ENCODE assay signal across 19 cellular contexts in the genomic region with DNA sequence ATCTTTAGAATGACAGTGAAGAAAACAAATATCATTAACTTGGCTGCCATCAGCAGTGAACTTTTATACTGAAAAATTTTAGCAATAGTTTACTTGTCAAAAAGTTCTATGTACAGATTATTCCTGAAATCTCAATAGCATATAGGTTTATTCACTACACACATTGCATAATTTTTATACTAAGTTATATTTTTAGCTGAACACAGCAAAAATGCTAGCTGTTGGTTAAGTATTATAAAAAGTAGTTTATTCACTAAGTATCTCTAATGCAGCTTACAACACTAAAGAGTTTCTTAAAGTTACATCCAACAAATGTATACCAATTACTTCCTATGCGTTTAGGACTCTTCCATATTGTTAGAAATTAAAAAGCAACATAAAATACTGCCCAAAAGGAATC.
DNase-seq lines count a peak whose midpoint lies in the region; ATAC-seq, FAIRE-seq and TF ChIP-seq lines count a peak whose summit lies in the region.
"Had no signal": no experiment of that assay in that cellular context is flagged by ENCODE, and none has a peak within 500 bp of the region (broad histone marks: within the 10 kb centered on the region; RNA-seq: fewer than 3 reads in every experiment).

No MANE protein-coding gene starts in this region.

- H3K4me1 ChIP-seq in HepG2 (ENCODE audit: insufficient read depth, low read length) = no peaks in the 10 kb centered on the region
- no peaks in the 10 kb centered on the region for H3K4me1 ChIP-seq in right lobe of liver
- no peaks in the 10 kb centered on the region for H3K4me1 ChIP-seq in K562 (replicated peaks in 1 of 2; ENCODE audit: control insufficient read depth in 2 of 2, insufficient read depth in 2 of 2, low read length in 2 of 2)
- H3K4me1 ChIP-seq: BLaER1 treated with 17β-estradiol and CSF1 and Interleukin-3, amounts not matched to agents 10 nM and 100 nM; Caco-2 had no signal

- intact Hi-C loops in HepG2 (cut with micrococcal nuclease; ENCODE audit: unreplicated experiment) (no loop called here), right lobe of liver (cut with DNase I) (no loop called here), K562 (cut with micrococcal nuclease) (no loop called here)

- TF ChIP-seq CTCF in HepG2 (CRISPR knock-in tag; IDR thresholded peaks at IDR 0.05) (no peak), right lobe of liver (IDR thresholded peaks at IDR 0.05) (no peak), K562 (IDR thresholded peaks at IDR 0.05 in 2 of 3, conservative IDR thresholded peaks at IDR 0.05 in 1 of 3; ENCODE audit: insufficient read depth in 2 of 3, low read depth in 1 of 3, low read length in 3 of 3) (no peak), WERI-Rb-1 (IDR thresholded peaks at IDR 0.05; ENCODE audit: low read depth, low read length) (no peak)

- no peak for TF ChIP-seq RAD21 in HepG2 (CRISPR knock-in tag; IDR thresholded peaks at IDR 0.05)
- no peak for TF ChIP-seq RAD21 in K562 (CRISPR knock-in tag; conservative IDR thresholded peaks at IDR 0.05 in 1 of 2, IDR thresholded peaks at IDR 0.05 in 1 of 2)

- no peak for FAIRE-seq in HepG2 (lab: Jason Lieb, UNC)
- peak; percentile 33 for FAIRE-seq in G401.6 (lab: Jason Lieb, UNC)
- FAIRE-seq in K562 (lab: Jason Lieb, UNC) = no peak
- FAIRE-seq: GM12878, GM12892, GM19239 had no signal

- no peak overlapping the region for H3K4me2 ChIP-seq in HepG2 (ENCODE audit: low read depth, low read length)
- no peak overlapping the region for H3K4me2 ChIP-seq in K562 (ENCODE audit: insufficient read depth, low read length)
- H3K4me2 ChIP-seq: BLaER1 treated with 17β-estradiol and CSF1 and Interleukin-3, amounts not matched to agents 10 nM and 100 nM had no signal

- no peak for TF ChIP-seq EP300 in HepG2 (IDR thresholded peaks at IDR 0.05; ENCODE audit: low read depth in 2 of 2, low read length in 2 of 2)
- TF ChIP-seq EP300 in HepG2 (CRISPR knock-in tag; IDR thresholded peaks at IDR 0.05; ENCODE audit: borderline replicate concordance) = no peak
- no peak for TF ChIP-seq EP300 in K562 (IDR thresholded peaks at IDR 0.05; ENCODE audit: low read length)

- WGBS in HepG2 (ENCODE audit: low lambda C conversion rate) = 98% methylated on average over 1 of the region's 1 CpG
- WGBS in right lobe of liver (ENCODE audit: insufficient coverage, low coverage, low lambda C conversion rate, missing lambda C conversion rate) = 95% methylated on average over 1 of the region's 1 CpG
- WGBS in K562 (ENCODE audit: insufficient coverage, low coverage, missing lambda C conversion rate) = 24% methylated on average over 1 of the region's 1 CpG

- H3K27ac ChIP-seq in HepG2 (ENCODE audit: extremely low read length, insufficient read depth, low read length) (no peak overlapping the region), right lobe of liver (no peak overlapping the region), K562 (ENCODE audit: extremely low read depth, low read depth, low read length) (no peak overlapping the region), WERI-Rb-1 (no peak overlapping the region)
- H3K27ac ChIP-seq: BLaER1 treated with 17β-estradiol and CSF1 and Interleukin-3, amounts not matched to agents 10 nM and 100 nM; C4-2B had no signal

- H4K20me1 ChIP-seq in HepG2 (ENCODE audit: insufficient read depth, low read length) = no peaks in the 10 kb centered on the region
- H4K20me1 ChIP-seq in K562 (replicated peaks; ENCODE audit: control insufficient read depth, insufficient read depth, low read length) = no peaks in the 10 kb centered on the region
- H4K20me1 ChIP-seq: BLaER1 treated with 17β-estradiol and CSF1 and Interleukin-3, amounts not matched to agents 10 nM and 100 nM had no signal

- H3K4me3 ChIP-seq in HepG2 (replicated peaks in 1 of 3; ENCODE audit: insufficient read depth in 1 of 3, low read depth in 2 of 3, low read length in 3 of 3) (no peak overlapping the region), right lobe of liver (no peak overlapping the region), K562 (no peak overlapping the region), WERI-Rb-1 (ENCODE audit: low read depth, low read length) (no peak overlapping the region)
- H3K4me3 ChIP-seq: BLaER1 treated with 17β-estradiol and CSF1 and Interleukin-3, amounts not matched to agents 10 nM and 100 nM; GM12878 had no signal

- no TSS peak for BruUV-seq in HepG2 (replicated peaks; lab: Mats Ljungman, UMichigan)
- no TSS peak for BruUV-seq in K562 (replicated peaks; lab: Mats Ljungman, UMichigan)

- H3K36me3 ChIP-seq in HepG2 (replicated peaks in 1 of 2; ENCODE audit: control insufficient read depth in 1 of 2, insufficient read depth in 2 of 2, low read length in 2 of 2) (peaks cover 1 to 3% of the 10 kb centered on the region in 2 experiments; a peak in 1 of 5 replicates), right lobe of liver (peaks cover 0 to 6% (median 2%) of the 10 kb centered on the region in 4 donors), K562 (ENCODE audit: control insufficient read depth, insufficient read depth, low read length) (no peaks in the 10 kb centered on the region), WERI-Rb-1 (no peaks in the 10 kb centered on the region; the same call in 1 of the 2 replicates)

- no peak for TF ChIP-seq POLR2A in HepG2 (IDR thresholded peaks at IDR 0.05; ENCODE audit: insufficient read depth in 1 of 2, low read depth in 2 of 2, low read length in 2 of 2)
- TF ChIP-seq POLR2A in right lobe of liver (IDR thresholded peaks at IDR 0.05) = no peak
- no peak for TF ChIP-seq POLR2A in K562 (conservative IDR thresholded peaks at IDR 0.05)

- H3K9me3 ChIP-seq in HepG2 (ENCODE audit: low read length) = peaks cover 10% of the 10 kb centered on the region; the same call in 1 of the 2 replicates
- no peaks in the 10 kb centered on the region for H3K9me3 ChIP-seq in right lobe of liver
- no peaks in the 10 kb centered on the region for H3K9me3 ChIP-seq in K562 (replicated peaks; ENCODE audit: control insufficient read depth, insufficient read depth, low read depth, low read length)
- H3K9me3 ChIP-seq in WERI-Rb-1 (ENCODE audit: severe bottlenecking) = no peaks in the 10 kb centered on the region
- H3K9me3 ChIP-seq: Caco-2 had no signal

- H3K27me3 ChIP-seq in HepG2 (ENCODE audit: control insufficient read depth in 1 of 2, insufficient read depth in 2 of 2, low read length in 2 of 2) = no peaks in the 10 kb centered on the region
- no peaks in the 10 kb centered on the region for H3K27me3 ChIP-seq in right lobe of liver
- H3K27me3 ChIP-seq in K562 (ENCODE audit: control insufficient read depth in 2 of 2, insufficient read depth in 2 of 2, low read length in 2 of 2) = no peaks in the 10 kb centered on the region
- no peaks in the 10 kb centered on the region for H3K27me3 ChIP-seq in WERI-Rb-1 (ENCODE audit: insufficient read depth, low read depth, severe bottlenecking)
- H3K27me3 ChIP-seq: BLaER1 treated with 17β-estradiol and CSF1 and Interleukin-3, amounts not matched to agents 10 nM and 100 nM had no signal

- no peak for ATAC-seq in HepG2
- no peak for ATAC-seq in right lobe of liver
- ATAC-seq in K562 = no peak
- no peak for ATAC-seq in GM18502 (IDR thresholded peaks at IDR 0.05; ENCODE audit: poor library complexity, unreplicated experiment)
- ATAC-seq: CD8-positive, alpha-beta T cell; GM12878 had no signal

- DNase-seq in HepG2 (ENCODE audit: low spot score) = no peak
- DNase-seq in right lobe of liver = no peak
- DNase-seq in K562 (ENCODE audit: extremely low read depth in 1 of 4, low spot score in 3 of 4) = no peak
- DNase-seq in WERI-Rb-1 = no peak
- DNase-seq: 8988T; AML-193; Caco-2; Calu3; CD4-positive, alpha-beta T cell; CD8-positive, alpha-beta T cell; DMS79 treated with DMSO at 0.1 percent for 48 hours; GDM1 had no signal

- no peaks in the 10 kb centered on the region for H3K9me1 ChIP-seq in K562 (ENCODE audit: control insufficient read depth, insufficient read depth, low read length)

- H3K9ac ChIP-seq in HepG2 (ENCODE audit: insufficient read depth, low read depth, low read length) = no peak overlapping the region
- no peak overlapping the region for H3K9ac ChIP-seq in K562 (ENCODE audit: insufficient read depth in 1 of 2, low read depth in 2 of 2, low read length in 2 of 2)
- H3K9ac ChIP-seq: BLaER1 treated with 17β-estradiol and CSF1 and Interleukin-3, amounts not matched to agents 10 nM and 100 nM had no signal

- in situ Hi-C loops in HepG2 (cut with HindIII; ENCODE audit: extremely low pct_ligation_motif_present, low pct_unique_long_range_greater_than_20kb) (no loop called here), K562 (cut with MboI) (no loop called here)

- CTCF ChIA-PET in HepG2 (lab: Yijun Ruan, JAX; ENCODE audit: low intra/inter-chr PET ratio, low total read pairs) = no interaction called here
- CTCF ChIA-PET in K562 (lab: Yijun Ruan, JAX; ENCODE audit: low intra/inter-chr PET ratio) = no interaction called here

- POLR2A ChIA-PET in HepG2 (lab: Yijun Ruan, JAX) = no interaction called here
- POLR2A ChIA-PET in K562 (lab: Yijun Ruan, JAX) = no interaction called here

- H2AFZ ChIP-seq in HepG2 (ENCODE audit: low read length) (no peak overlapping the region), K562 (ENCODE audit: low read depth, low read length) (no peak overlapping the region)

- no peaks in the 10 kb centered on the region for H3K79me2 ChIP-seq in HepG2 (ENCODE audit: insufficient read depth, low read length)
- no peaks in the 10 kb centered on the region for H3K79me2 ChIP-seq in K562 (ENCODE audit: control insufficient read depth, insufficient read depth, low read length)

TF ChIP-seq in HepG2, 621 proteins besides CTCF, POLR2A, EP300 and RAD21 (continues in another document):
- TF ChIP-seq ZNF383 (CRISPR knock-in tag; IDR thresholded peaks at IDR 0.05; ENCODE audit: borderline replicate concordance) (no peak), MAFG (CRISPR knock-in tag; IDR thresholded peaks at IDR 0.05) (no peak), RORA (CRISPR knock-in tag; IDR thresholded peaks at IDR 0.05) (no peak), FOXA3 (CRISPR knock-in tag; IDR thresholded peaks at IDR 0.05) (no peak), NPAS2 (CRISPR knock-in tag; IDR thresholded peaks at IDR 0.05; ENCODE audit: borderline replicate concordance) (no peak), POLR2AphosphoS2 (IDR thresholded peaks at IDR 0.05; ENCODE audit: low read depth, low read length) (no peak), MAFK (conservative IDR thresholded peaks at IDR 0.05 in 1 of 2, IDR thresholded peaks at IDR 0.05 in 1 of 2; ENCODE audit: low read length in 2 of 2) (peak in 1 of 2 experiments; percentile 79; a peak in 2 of 4 replicates)

TF ChIP-seq in K562, 482 proteins besides CTCF, POLR2A, EP300 and RAD21:
- no peak for TF ChIP-seq ATF3 (IDR thresholded peaks at IDR 0.05)
- TF ChIP-seq ATF3 (CRISPR knock-in tag; conservative IDR thresholded peaks at IDR 0.05) = no peak
- TF ChIP-seq ZNF316 (IDR thresholded peaks at IDR 0.05) = peak; percentile 56

Comparison
In these comparisons a context has a peak if more than half of its experiments do, and no peak if none do; other contexts are left out.
1. Of the 241 proteins assayed by ChIP-seq in both HepG2 and K562: peak only in HepG2: MAFF; only in K562: none; in both: none; in neither: 239; mixed calls (peak in some experiments, not most) for 1.